ENCODE assay signal across 8 cellular contexts in the genomic region with DNA sequence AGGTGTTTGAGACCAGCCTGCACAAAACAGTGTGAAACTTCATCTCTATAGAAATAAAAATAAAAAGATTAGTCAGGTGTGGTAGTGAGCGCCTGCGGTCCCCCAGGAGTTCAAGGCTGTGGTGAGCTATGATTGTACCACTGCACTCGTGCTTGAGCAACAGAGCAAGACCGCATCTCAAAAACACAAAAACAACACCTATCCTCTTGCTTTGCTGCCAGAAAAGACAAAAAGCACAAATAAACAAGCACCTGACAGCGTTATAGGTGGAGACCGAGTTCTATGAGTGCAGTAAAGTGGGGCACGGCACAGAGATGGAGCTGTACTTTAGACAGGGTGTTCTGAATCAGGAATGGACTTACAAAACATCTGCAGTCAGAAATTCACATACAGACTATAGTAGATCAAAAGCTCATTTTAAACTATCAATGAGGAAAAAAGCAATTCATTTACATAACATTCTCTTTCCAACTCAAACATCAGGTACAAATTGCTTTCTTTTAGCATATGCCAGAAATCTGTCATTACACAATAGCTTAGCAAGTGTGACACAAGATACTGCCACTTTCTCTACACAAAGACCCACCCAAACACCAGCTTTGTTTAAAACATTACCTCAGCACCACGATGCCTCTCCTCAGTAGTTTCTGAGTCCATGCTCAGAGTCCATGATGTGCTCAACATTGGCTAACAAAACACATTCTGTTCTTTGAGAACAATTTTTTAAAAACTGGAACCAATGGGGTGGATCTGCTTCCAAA. TPM values are rescaled to one million over a fixed set of nuclear protein-coding genes. Genes with fewer than 3 reads are reported as not detected.
DNase-seq lines count a peak whose midpoint lies in the region; ATAC-seq and TF ChIP-seq lines count a peak whose summit lies in the region.

No MANE protein-coding gene starts in this region.

- peaks cover 88 to 99% (median 98%) of the 10 kb centered on the region in 10 experiments for H3K4me1 ChIP-seq in BLaER1 treated with 17β-estradiol and CSF1 and Interleukin-3, amounts not matched to agents 10 nM and 100 nM
- peaks cover 78 to 94% of the 10 kb centered on the region in 2 donors for H3K4me1 ChIP-seq in naive thymus-derived CD4-positive, alpha-beta T cell (ENCODE audit: control insufficient read depth in 2 of 2, insufficient read depth in 2 of 2, low read length in 2 of 2)

- H3K9ac ChIP-seq in BLaER1 treated with 17β-estradiol and CSF1 and Interleukin-3, amounts not matched to agents 10 nM and 100 nM = peak overlapping the region in 9 of 11 experiments; percentile 7 to 64 (median 48); a peak in 15 of 22 replicates

- peak overlapping the region; percentile 59 for H3K27ac Mint-ChIP-seq in activated CD8-positive, alpha-beta T cell treated with anti-CD3 and anti-CD28 coated beads, Interleukin-2, amount 10 ng/mL, durations not matched to agents 7 days and 5 days
- peak overlapping the region in 6 of 9 donors; percentile 50 to 79 (median 72) for H3K27ac Mint-ChIP-seq in naive thymus-derived CD4-positive, alpha-beta T cell

- no peak for DNase-seq in activated CD8-positive, alpha-beta T cell treated with anti-CD3 and anti-CD28 coated beads, Interleukin-2, amount 10 ng/mL, durations not matched to agents 7 days and 5 days
- peak in 2 of 9 donors; percentile 35 for DNase-seq in naive thymus-derived CD4-positive, alpha-beta T cell
- no peak for DNase-seq in medulla oblongata (ENCODE audit: extremely low spot score)
- no peak for DNase-seq in COLO668 (lab: John Stamatoyannopoulos, UW; ENCODE audit: unreplicated experiment)
- no peak for DNase-seq in coronary artery (ENCODE audit: low spot score)

- peaks cover 92% of the 10 kb centered on the region for H3K4me1 Mint-ChIP-seq in activated CD8-positive, alpha-beta T cell treated with anti-CD3 and anti-CD28 coated beads, Interleukin-2, amount 10 ng/mL, durations not matched to agents 7 days and 5 days (ENCODE audit: low read depth)
- peaks cover 63 to 100% (median 97%) of the 10 kb centered on the region in 7 donors for H3K4me1 Mint-ChIP-seq in naive thymus-derived CD4-positive, alpha-beta T cell

- no peak for TF ChIP-seq CTCF in coronary artery (IDR thresholded peaks at IDR 0.05)

- peaks cover 0 to 80% (median 63%) of the 10 kb centered on the region in 11 experiments; a peak in 21 of 22 replicates for H3K36me3 ChIP-seq in BLaER1 treated with 17β-estradiol and CSF1 and Interleukin-3, amounts not matched to agents 10 nM and 100 nM
- peaks cover 0 to 11% (median 11%) of the 10 kb centered on the region in 3 experiments for H3K36me3 ChIP-seq in naive thymus-derived CD4-positive, alpha-beta T cell (ENCODE audit: control insufficient read depth in 2 of 3, insufficient read depth in 3 of 3, low read length in 3 of 3)

- H3K36me3 Mint-ChIP-seq in activated CD8-positive, alpha-beta T cell treated with anti-CD3 and anti-CD28 coated beads, Interleukin-2, amount 10 ng/mL, durations not matched to agents 7 days and 5 days (ENCODE audit: low read depth) = peaks cover 88% of the 10 kb centered on the region
- peaks cover 14 to 54% (median 34%) of the 10 kb centered on the region in 5 donors for H3K36me3 Mint-ChIP-seq in naive thymus-derived CD4-positive, alpha-beta T cell

- H3K27me3 Mint-ChIP-seq in activated CD8-positive, alpha-beta T cell treated with anti-CD3 and anti-CD28 coated beads, Interleukin-2, amount 10 ng/mL, durations not matched to agents 7 days and 5 days (ENCODE audit: low read depth) = no peaks in the 10 kb centered on the region
- no peaks in the 10 kb centered on the region for H3K27me3 Mint-ChIP-seq in naive thymus-derived CD4-positive, alpha-beta T cell

- no peaks in the 10 kb centered on the region for H3K9me3 Mint-ChIP-seq in activated CD8-positive, alpha-beta T cell treated with anti-CD3 and anti-CD28 coated beads, Interleukin-2, amount 10 ng/mL, durations not matched to agents 7 days and 5 days (ENCODE audit: insufficient read depth)
- peaks cover 0 to 6% (median 0%) of the 10 kb centered on the region in 11 donors for H3K9me3 Mint-ChIP-seq in naive thymus-derived CD4-positive, alpha-beta T cell

- H3K27ac ChIP-seq in BLaER1 treated with 17β-estradiol and CSF1 and Interleukin-3, amounts not matched to agents 10 nM and 100 nM = peak overlapping the region in 9 of 11 experiments; percentile 18 to 96 (median 70); a peak in 18 of 22 replicates
- no peak overlapping the region for H3K27ac ChIP-seq in naive thymus-derived CD4-positive, alpha-beta T cell (ENCODE audit: low read depth, low read length)
- no peak overlapping the region for H3K27ac ChIP-seq in coronary artery

- H3K4me2 ChIP-seq in BLaER1 treated with 17β-estradiol and CSF1 and Interleukin-3, amounts not matched to agents 10 nM and 100 nM = peak overlapping the region; percentile 58 to 97 (median 88)

- H3K4me3 ChIP-seq in BLaER1 treated with 17β-estradiol and CSF1 and Interleukin-3, amounts not matched to agents 10 nM and 100 nM = peak overlapping the region in 3 of 10 experiments; percentile 4 to 10 (median 7); a peak in 1 of 20 replicates
- H3K4me3 ChIP-seq in naive thymus-derived CD4-positive, alpha-beta T cell (ENCODE audit: low read length) = no peak overlapping the region
- no peak overlapping the region for H3K4me3 ChIP-seq in coronary artery

- intact Hi-C loops in naive thymus-derived CD4-positive, alpha-beta T cell (cut with micrococcal nuclease) = loop anchor here in 1 of 2 donors (1.0 kb wide), 1 partner anchor 8 kb away; no protein-coding TSS in a partner anchor

- no peaks in the 10 kb centered on the region for H3K27me3 ChIP-seq in BLaER1 treated with 17β-estradiol and CSF1 and Interleukin-3, amounts not matched to agents 10 nM and 100 nM
- H3K27me3 ChIP-seq in naive thymus-derived CD4-positive, alpha-beta T cell (ENCODE audit: control insufficient read depth in 2 of 2, insufficient read depth in 2 of 2, low read length in 2 of 2) = no peaks in the 10 kb centered on the region

- CTCF ChIA-PET in activated CD8-positive, alpha-beta T cell treated with anti-CD3 and anti-CD28 coated beads, Interleukin-2, amount 10 ng/mL, durations not matched to agents 7 days and 5 days (lab: Charles Lee) = interaction anchor here (0.8 to 1.9 kb wide), 8 partner anchors 10 to 164 kb away, joined by 3 to 7 read pairs (median 4); partner anchors contain the start of gene EZR
- CTCF ChIA-PET in naive thymus-derived CD4-positive, alpha-beta T cell (lab: Charles Lee) = interaction anchor here (1.1 kb wide), 1 partner anchor 149 kb away, joined by 4 read pairs; no protein-coding TSS in a partner anchor

- ATAC-seq in GM19324 (IDR thresholded peaks at IDR 0.05; ENCODE audit: low FRiP score, unreplicated experiment) (peak; percentile 62), HG03108 (IDR thresholded peaks at IDR 0.05; ENCODE audit: unreplicated experiment) (peak; percentile 62)
- ATAC-seq in activated CD8-positive, alpha-beta T cell treated with anti-CD3 and anti-CD28 coated beads, Interleukin-2, amount 10 ng/mL, durations not matched to agents 7 days and 5 days = peak; percentile 26
- peak; percentile 31 for ATAC-seq in naive thymus-derived CD4-positive, alpha-beta T cell

- H3K9me3 ChIP-seq in BLaER1 treated with 17β-estradiol and CSF1 and Interleukin-3, amounts not matched to agents 10 nM and 100 nM (replicated peaks in 1 of 11) = no peaks in the 10 kb centered on the region; a peak in 1 of 22 replicates
- H3K9me3 ChIP-seq in naive thymus-derived CD4-positive, alpha-beta T cell (ENCODE audit: control insufficient read depth in 2 of 3, low read length in 3 of 3) = no peaks in the 10 kb centered on the region

- peaks cover 40 to 94% (median 66%) of the 10 kb centered on the region in 11 experiments for H4K20me1 ChIP-seq in BLaER1 treated with 17β-estradiol and CSF1 and Interleukin-3, amounts not matched to agents 10 nM and 100 nM

- POLR2A ChIA-PET in activated CD8-positive, alpha-beta T cell treated with anti-CD3 and anti-CD28 coated beads, Interleukin-2, amount 10 ng/mL, durations not matched to agents 7 days and 5 days (lab: Charles Lee) = interaction anchor here (1.2 to 2.6 kb wide), 4 partner anchors 10 to 159 kb away, joined by 4 to 13 read pairs (median 6); partner anchors contain the start of genes EZR and SYTL3
- POLR2A ChIA-PET in naive thymus-derived CD4-positive, alpha-beta T cell (lab: Charles Lee) = interaction anchor here (0.6 to 3.3 kb wide), 7 partner anchors 8 to 60 kb away, joined by 3 to 24 read pairs (median 3); no protein-coding TSS in a partner anchor

- peak overlapping the region; percentile 12 for H3K4me3 Mint-ChIP-seq in activated CD8-positive, alpha-beta T cell treated with anti-CD3 and anti-CD28 coated beads, Interleukin-2, amount 10 ng/mL, durations not matched to agents 7 days and 5 days
- peak overlapping the region in 9 of 10 donors; percentile 9 to 53 (median 35) for H3K4me3 Mint-ChIP-seq in naive thymus-derived CD4-positive, alpha-beta T cell

RNA-seq across cellular contexts. Expression of gene EZR, which starts 10.1 kb away (rescaled TPM):
- total RNA-seq in activated CD8-positive, alpha-beta T cell treated with anti-CD3 and anti-CD28 coated beads, Interleukin-2, amount 10 ng/mL, durations not matched to agents 7 days and 5 days = 100 to 1,000 TPM; 177 to 180 TPM
- total RNA-seq in naive thymus-derived CD4-positive, alpha-beta T cell = 100 to 1,000 TPM; 132 to 201 (median 163) TPM
- 100 to 1,000 TPM; 115 to 140 TPM for polyA plus RNA-seq in naive thymus-derived CD4-positive, alpha-beta T cell

Comparison
In these comparisons a context has a peak if more than half of its experiments do, and no peak if none do; other contexts are left out.
1. H3K27ac ChIP-seq: peak in BLaER1 treated with 17β-estradiol and CSF1 and Interleukin-3, amounts not matched to agents 10 nM and 100 nM (9 of 11); none in naive thymus-derived CD4-positive, alpha-beta T cell (single experiment) and coronary artery (0 of 2).
2. Peak in every context shown above with its lines, with median percentiles within 50 percentile points of each other: ATAC-seq.